ENCODE assay signal across 9 cellular contexts in genomic region chr11:11977206-11977938, GRCh38. TPM values are rescaled to one million over a fixed set of nuclear protein-coding genes. Genes with fewer than 3 reads are reported as not detected.
DNase-seq lines count a peak whose midpoint lies in the region; ATAC-seq and TF ChIP-seq lines count a peak whose summit lies in the region.
"Had no signal": no experiment of that assay in that cellular context is flagged by ENCODE, and none has a peak within 500 bp of the region (broad histone marks: within the 10 kb centered on the region; RNA-seq: fewer than 3 reads in every experiment).

No MANE protein-coding gene starts in this region.

- H3K36me3 ChIP-seq in parathyroid adenoma (ENCODE audit: control insufficient read depth, insufficient read depth, low read length) = no peaks in the 10 kb centered on the region

- H3K4me2 ChIP-seq in parathyroid adenoma (ENCODE audit: low read length) = no peak overlapping the region

- DNase-seq in Daoy (ENCODE audit: low read depth) (peak; percentile 94), foreskin fibroblast (peak; percentile 86 to 95), KBM-7 (no peak), NCI-H1092 (lab: John Stamatoyannopoulos, UW) (no peak), activated gamma-delta T cell (lab: John Stamatoyannopoulos, UW) (no peak)
- DNase-seq: stimulated activated naive CD8-positive, alpha-beta T cell treated with anti-CD3 and anti-CD28 coated beads, Interleukin-15, Interleukin-2, amounts not matched to agents 100 U/mL and 50 U/mL, for 24 hours had no signal

- peak; percentile 68 for ATAC-seq in SK-N-SH treated with all-trans-retinoic acid at 6 μM for 48 hours
- no peak for ATAC-seq in GM18861 (IDR thresholded peaks at IDR 0.05; ENCODE audit: unreplicated experiment)
- ATAC-seq: stimulated activated naive CD8-positive, alpha-beta T cell treated with anti-CD3 and anti-CD28 coated beads, Interleukin-15, Interleukin-2, amounts not matched to agents 100 U/mL and 50 U/mL, for 24 hours had no signal

- no peak for TF ChIP-seq CTCF in foreskin fibroblast (IDR thresholded peaks at IDR 0.05; ENCODE audit: low read depth, low read length)
- TF ChIP-seq CTCF in parathyroid adenoma (IDR thresholded peaks at IDR 0.05) = no peak

- in situ Hi-C loops in KBM-7 (cut with MboI; ENCODE audit: low pct_unique_long_range_greater_than_20kb, low sequenced_read_pairs) = no loop called here

- H3K4me3 ChIP-seq in foreskin fibroblast (ENCODE audit: low read depth in 1 of 2, low read length in 2 of 2) (no peak overlapping the region), parathyroid adenoma (ENCODE audit: low read depth, low read length) (no peak overlapping the region)

- H2AFZ ChIP-seq in parathyroid adenoma = no peak overlapping the region

- no peak overlapping the region for H3K9ac ChIP-seq in parathyroid adenoma

- no peaks in the 10 kb centered on the region for H3K27me3 ChIP-seq in parathyroid adenoma (ENCODE audit: control insufficient read depth, insufficient read depth, low read length)

- H3K27ac ChIP-seq in parathyroid adenoma = peak overlapping the region; percentile 9

- no peaks in the 10 kb centered on the region for H3K9me3 ChIP-seq in parathyroid adenoma (ENCODE audit: control insufficient read depth, low read length)

- H3K79me2 ChIP-seq in parathyroid adenoma = no peaks in the 10 kb centered on the region

- H3K4me1 ChIP-seq in parathyroid adenoma = peaks cover 21% of the 10 kb centered on the region

TF ChIP-seq in SK-N-SH treated with all-trans-retinoic acid at 6 μM for 48 hours, 23 proteins besides CTCF, POLR2A, EP300 and RAD21:
- no peak for TF ChIP-seq BACH2 (CRISPR knock-in tag; IDR thresholded peaks at IDR 0.05; ENCODE audit: borderline replicate concordance)
- peak; percentile 46; the same call in 1 of the 2 replicates for TF ChIP-seq ISL1 (CRISPR knock-in tag; IDR thresholded peaks at IDR 0.05)
- TF ChIP-seq SNAI2 (CRISPR knock-in tag; IDR thresholded peaks at IDR 0.05) = no peak
- TF ChIP-seq ZNF565 (CRISPR knock-in tag; conservative IDR thresholded peaks at IDR 0.05; ENCODE audit: low read depth) = no peak
- no peak for TF ChIP-seq OSR1 (CRISPR knock-in tag; IDR thresholded peaks at IDR 0.05)
- TF ChIP-seq TSHZ2 (CRISPR knock-in tag; IDR thresholded peaks at IDR 0.05) = no peak
- TF ChIP-seq ZNF8 (CRISPR knock-in tag; IDR thresholded peaks at IDR 0.05) = no peak
- TF ChIP-seq ESRRG (CRISPR knock-in tag; IDR thresholded peaks at IDR 0.05) = no peak
- no peak; the same call in 1 of the 2 replicates for TF ChIP-seq ZFP3 (CRISPR knock-in tag; IDR thresholded peaks at IDR 0.05)
- TF ChIP-seq CSRNP3 (CRISPR knock-in tag; IDR thresholded peaks at IDR 0.05) = no peak
- no peak for TF ChIP-seq CREB5 (CRISPR knock-in tag; IDR thresholded peaks at IDR 0.05; ENCODE audit: low read depth)
- TF ChIP-seq ZNF70 (CRISPR knock-in tag; IDR thresholded peaks at IDR 0.05) = no peak
- 0 out of 2 replicates have a peak, but pooled peaks have one; percentile 40 for TF ChIP-seq ZC3H10 (CRISPR knock-in tag; IDR thresholded peaks at IDR 0.05)
- TF ChIP-seq TOX (CRISPR knock-in tag; IDR thresholded peaks at IDR 0.05; ENCODE audit: borderline replicate concordance) = peak; percentile 74
- TF ChIP-seq PATZ1 (CRISPR knock-in tag; IDR thresholded peaks at IDR 0.05; ENCODE audit: borderline replicate concordance) = 0 out of 2 replicates have a peak, but pooled peaks have one; percentile 23
- TF ChIP-seq RARB (CRISPR knock-in tag; IDR thresholded peaks at IDR 0.05) = 0 out of 2 replicates have a peak, but pooled peaks have one; percentile 20
- TF ChIP-seq TCF4 (CRISPR knock-in tag; IDR thresholded peaks at IDR 0.05; ENCODE audit: borderline replicate concordance) = no peak
- TF ChIP-seq POU6F1 (CRISPR knock-in tag; IDR thresholded peaks at IDR 0.05; ENCODE audit: borderline replicate concordance, low read depth) = no peak
- no peak for TF ChIP-seq GLIS3 (CRISPR knock-in tag; IDR thresholded peaks at IDR 0.05)
- no peak for TF ChIP-seq ARNTL (CRISPR knock-in tag; IDR thresholded peaks at IDR 0.05; ENCODE audit: borderline replicate concordance, low read depth)
- no peak for TF ChIP-seq PPARA (CRISPR knock-in tag; IDR thresholded peaks at IDR 0.05; ENCODE audit: borderline replicate concordance)
- TF ChIP-seq ZFP30 (CRISPR knock-in tag; IDR thresholded peaks at IDR 0.05) = no peak
- no peak for TF ChIP-seq CSDC2 (CRISPR knock-in tag; IDR thresholded peaks at IDR 0.05)

RNA-seq across cellular contexts. Expression of gene DKK3, which starts 31.1 kb away (rescaled TPM):
- total RNA-seq in Daoy (2014; rRNA removed; shearing (Covaris generic)) = 44.6 and 46.5 TPM in 2 replicates

Comparison
In these comparisons a context has a peak if more than half of its experiments do, and no peak if none do; other contexts are left out.
1. DNase-seq: peak in Daoy (single experiment) and foreskin fibroblast (2 of 2); none in KBM-7 (single experiment), NCI-H1092 (single experiment) and activated gamma-delta T cell (single experiment).